8 cellular contexts compared by ENCODE assay signal in genomic region chr2:16396171-16396570, GRCh38.
"Had no signal": no experiment of that assay in that cellular context is flagged by ENCODE, and none has a peak within 500 bp of the region (broad histone marks: within the 10 kb centered on the region; RNA-seq: fewer than 3 reads in every experiment).

No MANE protein-coding gene starts in this region.

- H3K36me3 ChIP-seq: HAP-1 had no signal

- H3K4me1 Mint-ChIP-seq: IgD-negative memory B cell had no signal

- H3K27me3 Mint-ChIP-seq: IgD-negative memory B cell had no signal

- H3K4me3 Mint-ChIP-seq: HFFc6, IgD-negative memory B cell had no signal

- H3K4me2 ChIP-seq: KMS-11 had no signal

- H3K27ac Mint-ChIP-seq: HFFc6, IgD-negative memory B cell had no signal

- H3K4me3 ChIP-seq: GM23248, HAP-1 had no signal

- DNase-seq: GM23248, GOT3, H7, HFFc6, KBM-7 had no signal

- H2AFZ ChIP-seq: GM23248 had no signal

- H3K9me3 Mint-ChIP-seq: IgD-negative memory B cell had no signal

- H3K4me1 ChIP-seq: HAP-1 had no signal

- H3K27ac ChIP-seq: GM23248, KMS-11 had no signal

- H3K36me3 Mint-ChIP-seq: IgD-negative memory B cell had no signal

- H3K9ac ChIP-seq: GM23248, KMS-11 had no signal

- H3K9me3 ChIP-seq: HAP-1 had no signal
